In genomic region chr1:77430966-77431735, GRCh38 we compare ENCODE assay signal across 13 cellular contexts.
A peak's percentile ranks its signal among the peaks of the same experiment; 100 is the strongest.
DNase-seq lines count a peak whose midpoint lies in the region; ATAC-seq lines count a peak whose summit lies in the region.
"Had no signal": no experiment of that assay in that cellular context is flagged by ENCODE, and none has a peak within 500 bp of the region (broad histone marks: within the 10 kb centered on the region; RNA-seq: fewer than 3 reads in every experiment).

No MANE protein-coding gene starts in this region.

- H3K36me3 Mint-ChIP-seq in activated T-helper 17 cell treated with anti-CD3 and anti-CD28 coated beads, Interleukin-2, amount 50 U/mL, for 72 hours (ENCODE audit: low read depth) = no peaks in the 10 kb centered on the region
- H3K36me3 Mint-ChIP-seq: stimulated activated effector memory CD8-positive, alpha-beta T cell treated with anti-CD3 and anti-CD28 coated beads, Interleukin-12 subunit alpha, Interleukin-12 subunit beta, amount 100 ng/mL, for 72 hours had no signal

- no peaks in the 10 kb centered on the region for H3K9me3 Mint-ChIP-seq in activated T-helper 17 cell treated with anti-CD3 and anti-CD28 coated beads, Interleukin-2, amount 50 U/mL, for 72 hours
- H3K9me3 Mint-ChIP-seq: stimulated activated effector memory CD8-positive, alpha-beta T cell treated with anti-CD3 and anti-CD28 coated beads, Interleukin-12 subunit alpha, Interleukin-12 subunit beta, amount 100 ng/mL, for 72 hours had no signal

- no peaks in the 10 kb centered on the region for H3K27me3 Mint-ChIP-seq in activated T-helper 17 cell treated with anti-CD3 and anti-CD28 coated beads, Interleukin-2, amount 50 U/mL, for 72 hours
- H3K27me3 Mint-ChIP-seq: activated CD4-positive, alpha-beta memory T cell treated with anti-CD3 and anti-CD28 coated beads for 36 hours had no signal

- peaks cover 7% of the 10 kb centered on the region for H3K4me1 Mint-ChIP-seq in activated T-helper 17 cell treated with anti-CD3 and anti-CD28 coated beads, Interleukin-2, amount 50 U/mL, for 72 hours
- H3K4me1 Mint-ChIP-seq: stimulated activated effector memory CD8-positive, alpha-beta T cell treated with anti-CD3 and anti-CD28 coated beads, Interleukin-12 subunit alpha, Interleukin-12 subunit beta, amount 100 ng/mL, for 72 hours had no signal

- peak; percentile 33 for ATAC-seq in left ventricle myocardium superior
- no peak for ATAC-seq in activated T-helper 17 cell treated with anti-CD3 and anti-CD28 coated beads, Interleukin-2, amount 50 U/mL, for 72 hours (replicated peaks)
- ATAC-seq: stimulated activated effector memory CD8-positive, alpha-beta T cell treated with anti-CD3 and anti-CD28 coated beads, Interleukin-12 subunit alpha, Interleukin-12 subunit beta, amount 100 ng/mL, for 72 hours had no signal

- intact Hi-C loops in left ventricle myocardium superior (cut with micrococcal nuclease) (no loop called here), cardiac septum (cut with DNase I) (no loop called here)

- H3K4me3 Mint-ChIP-seq in activated T-helper 17 cell treated with anti-CD3 and anti-CD28 coated beads, Interleukin-2, amount 50 U/mL, for 72 hours = no peak overlapping the region
- H3K4me3 Mint-ChIP-seq: activated CD4-positive, alpha-beta memory T cell treated with anti-CD3 and anti-CD28 coated beads for 36 hours; stimulated activated effector memory CD8-positive, alpha-beta T cell treated with anti-CD3 and anti-CD28 coated beads, Interleukin-12 subunit alpha, Interleukin-12 subunit beta, amount 100 ng/mL, for 72 hours; T-helper 1 cell treated with Interleukin-12 subunit alpha and Interleukin-12 subunit beta and Interleukin-4 antibody, amounts not matched to agents 30 μg/mL and 1 μg/mL, for 36 hours had no signal

- DNase-seq in left ventricle myocardium superior = no peak
- no peak for DNase-seq in cardiac septum (ENCODE audit: low spot score)
- DNase-seq in SKM-1 (lab: John Stamatoyannopoulos, UW; ENCODE audit: unreplicated experiment) = peak; percentile 14
- DNase-seq in foreskin melanocyte = peak; percentile 38
- no peak for DNase-seq in globus pallidus (ENCODE audit: low spot score)
- DNase-seq in NCI-H1694 treated with DMSO at 0.1 percent for 48 hours (lab: John Stamatoyannopoulos, UW) = no peak
- no peak for DNase-seq in DMS53 (lab: John Stamatoyannopoulos, UW)
- DNase-seq: activated CD4-positive, alpha-beta memory T cell treated with anti-CD3 and anti-CD28 coated beads for 36 hours; NCI-H2171; stimulated activated CD4-positive, alpha-beta T cell treated with anti-CD3 and anti-CD28 coated beads, Interleukin-4, amount 100 ng/mL, for 1 hour had no signal

- H3K27ac Mint-ChIP-seq in activated T-helper 17 cell treated with anti-CD3 and anti-CD28 coated beads, Interleukin-2, amount 50 U/mL, for 72 hours = no peak overlapping the region
- H3K27ac Mint-ChIP-seq: activated CD4-positive, alpha-beta memory T cell treated with anti-CD3 and anti-CD28 coated beads for 36 hours; stimulated activated effector memory CD8-positive, alpha-beta T cell treated with anti-CD3 and anti-CD28 coated beads, Interleukin-12 subunit alpha, Interleukin-12 subunit beta, amount 100 ng/mL, for 72 hours; T-helper 1 cell treated with Interleukin-12 subunit alpha and Interleukin-12 subunit beta and Interleukin-4 antibody, amounts not matched to agents 30 μg/mL and 1 μg/mL, for 36 hours had no signal

Comparison
In these comparisons a context has a peak if more than half of its experiments do, and no peak if none do; other contexts are left out.
1. DNase-seq: peak in SKM-1 (single experiment) and foreskin melanocyte (single experiment); none in left ventricle myocardium superior (single experiment), cardiac septum (single experiment), globus pallidus (single experiment), NCI-H1694 treated with DMSO at 0.1 percent for 48 hours (single experiment) and DMS53 (single experiment).